In genomic region chr2:1833726-1834125, GRCh38 we compare ENCODE assay signal across 18 cellular contexts.
DNase-seq lines count a peak whose midpoint lies in the region; FAIRE-seq and TF ChIP-seq lines count a peak whose summit lies in the region.
"Had no signal": no experiment of that assay in that cellular context is flagged by ENCODE, and none has a peak within 500 bp of the region (broad histone marks: within the 10 kb centered on the region; RNA-seq: fewer than 3 reads in every experiment).

No MANE protein-coding gene starts in this region.

- H2BK5ac ChIP-seq in H1 (ENCODE audit: low read depth, low read length) (no peak overlapping the region), mesendoderm (ENCODE audit: low read length) (no peak overlapping the region)

- H2AK5ac ChIP-seq in H1 (ENCODE audit: low read depth, low read length) = no peak overlapping the region
- no peak overlapping the region for H2AK5ac ChIP-seq in mesendoderm (ENCODE audit: low read length)

- H3K18ac ChIP-seq in H1 (ENCODE audit: extremely low read depth, low read length) = no peak overlapping the region
- H3K18ac ChIP-seq in mesendoderm (ENCODE audit: low read length) = no peak overlapping the region

- H2BK12ac ChIP-seq in H1 (ENCODE audit: low read depth, low read length) = no peak overlapping the region

- CTCF ChIA-PET in H1 (lab: Charles Lee; ENCODE audit: partially characterized antibody) = interaction anchor here (1.6 to 4.3 kb wide), 2 partner anchors 9 to 12 kb away, joined by 5 to 18 read pairs; no protein-coding TSS in a partner anchor

- TF ChIP-seq CTCF in right atrium auricular region (IDR thresholded peaks at IDR 0.05) (no peak), H1 (IDR thresholded peaks at IDR 0.05; ENCODE audit: control extremely low read depth in 1 of 3, insufficient read depth in 1 of 3, low read depth in 1 of 3, low read length in 3 of 3) (no peak), smooth muscle cell (IDR thresholded peaks at IDR 0.05; ENCODE audit: borderline replicate concordance, insufficient read depth, poor library complexity, severe bottlenecking) (no peak)

- H3K79me2 ChIP-seq in H1 (ENCODE audit: control insufficient read depth in 1 of 2, insufficient read depth in 2 of 2, low read length in 2 of 2) (no peaks in the 10 kb centered on the region), smooth muscle cell (ENCODE audit: low read depth) (no peaks in the 10 kb centered on the region), mesendoderm (ENCODE audit: control insufficient read depth, insufficient read depth, low read length) (no peaks in the 10 kb centered on the region)

- no peak overlapping the region for H4K5ac ChIP-seq in H1 (ENCODE audit: insufficient read length, low read depth, low read length)
- no peak overlapping the region for H4K5ac ChIP-seq in mesendoderm (ENCODE audit: low read length)

- H4K91ac ChIP-seq in H1 (replicated peaks; ENCODE audit: insufficient read length, low read length) = no peak overlapping the region

- no peak overlapping the region for H3K9ac ChIP-seq in H1 (replicated peaks in 1 of 4; ENCODE audit: extremely low read depth in 1 of 4, low read depth in 3 of 4, low read length in 3 of 4)
- no peak overlapping the region for H3K9ac ChIP-seq in smooth muscle cell (ENCODE audit: low read depth)
- no peak overlapping the region for H3K9ac ChIP-seq in mesendoderm (ENCODE audit: low read length)

- H3K27me3 ChIP-seq in right atrium auricular region = no peaks in the 10 kb centered on the region
- peaks cover 0 to 3% (median 0%) of the 10 kb centered on the region in 4 experiments; a peak in 2 of 7 replicates for H3K27me3 ChIP-seq in H1 (replicated peaks in 1 of 4; ENCODE audit: control insufficient read depth in 3 of 4, extremely low read depth in 1 of 4, insufficient read depth in 3 of 4, low read length in 3 of 4)
- H3K27me3 ChIP-seq in smooth muscle cell (ENCODE audit: low read depth) = no peaks in the 10 kb centered on the region
- no peaks in the 10 kb centered on the region for H3K27me3 ChIP-seq in mesendoderm (ENCODE audit: insufficient read depth, low read length, poor library complexity)

- no peak overlapping the region for H3K14ac ChIP-seq in H1 (ENCODE audit: insufficient read length)

- H2BK120ac ChIP-seq in H1 (replicated peaks; ENCODE audit: low read depth, low read length) (no peak overlapping the region), mesendoderm (ENCODE audit: low read depth, low read length) (no peak overlapping the region)

- H3K9me3 ChIP-seq in right atrium auricular region (no peaks in the 10 kb centered on the region), H1 (ENCODE audit: insufficient read depth in 2 of 2, low read depth in 1 of 2, low read length in 1 of 2) (no peaks in the 10 kb centered on the region), smooth muscle cell (replicated peaks; ENCODE audit: low read depth) (no peaks in the 10 kb centered on the region)
- H3K9me3 ChIP-seq: A549, Caco-2, HAP-1 had no signal

- H3K36me3 ChIP-seq in right atrium auricular region (no peaks in the 10 kb centered on the region), H1 (ENCODE audit: control insufficient read depth in 2 of 4, insufficient read depth in 4 of 4, low read length in 3 of 4) (no peaks in the 10 kb centered on the region), smooth muscle cell (ENCODE audit: low read depth) (no peaks in the 10 kb centered on the region), mesendoderm (ENCODE audit: control insufficient read depth, insufficient read depth, low read length) (no peaks in the 10 kb centered on the region)
- H3K36me3 ChIP-seq: HAP-1 had no signal

- no peak overlapping the region for H3K4ac ChIP-seq in H1 (replicated peaks; ENCODE audit: insufficient read length, low read depth, low read length)
- no peak overlapping the region for H3K4ac ChIP-seq in mesendoderm (ENCODE audit: low read depth, low read length)

- H2AFZ ChIP-seq in H1 (ENCODE audit: low read length) (no peak overlapping the region), smooth muscle cell (ENCODE audit: low read depth) (no peak overlapping the region)

- no peak for TF ChIP-seq EP300 in H1 (IDR thresholded peaks at IDR 0.05; ENCODE audit: borderline replicate concordance in 1 of 2, low read depth in 2 of 2, low read length in 2 of 2)

- no peak for TF ChIP-seq POLR2A in H1 (IDR thresholded peaks at IDR 0.05; ENCODE audit: control extremely low read depth in 1 of 2, low read depth in 2 of 2, low read length in 2 of 2)

- no peaks in the 10 kb centered on the region for H4K20me1 ChIP-seq in H1 (replicated peaks in 1 of 2; ENCODE audit: control insufficient read depth in 1 of 2, insufficient read depth in 2 of 2, low read length in 2 of 2)
- no peaks in the 10 kb centered on the region for H4K20me1 ChIP-seq in smooth muscle cell (ENCODE audit: low read depth)

- intact Hi-C loops in cardiac septum (cut with DNase I) = no loop called here
- intact Hi-C loops in posterior vena cava (cut with DNase I) = no loop called here

- H4K8ac ChIP-seq in H1 (ENCODE audit: extremely low read depth, insufficient read depth, low read length) = peak overlapping the region; percentile 63; the same call in 1 of the 2 replicates
- H4K8ac ChIP-seq in mesendoderm (ENCODE audit: low read depth, low read length) = no peak overlapping the region

- H3K27ac ChIP-seq in right atrium auricular region (no peak overlapping the region), H1 (ENCODE audit: low read depth, low read length) (no peak overlapping the region), smooth muscle cell (ENCODE audit: low read depth) (no peak overlapping the region), mesendoderm (ENCODE audit: low read depth, low read length) (no peak overlapping the region)
- H3K27ac ChIP-seq: 22Rv1, A549 had no signal

- H3K79me1 ChIP-seq in H1 (ENCODE audit: low read depth, low read length) (no peaks in the 10 kb centered on the region), mesendoderm (ENCODE audit: low read length) (no peaks in the 10 kb centered on the region)

- no peak overlapping the region for H3K4me3 ChIP-seq in right atrium auricular region
- H3K4me3 ChIP-seq in H1 (ENCODE audit: extremely low read depth in 1 of 4, insufficient read depth in 2 of 4, low read depth in 3 of 4, low read length in 4 of 4) = no peak overlapping the region
- H3K4me3 ChIP-seq in smooth muscle cell = no peak overlapping the region
- H3K4me3 ChIP-seq in mesendoderm (ENCODE audit: low read length) = no peak overlapping the region
- H3K4me3 ChIP-seq: A549, HAP-1 had no signal

- no peaks in the 10 kb centered on the region for H3F3A ChIP-seq in smooth muscle cell (ENCODE audit: low read depth)

- DNase-seq in cardiac septum (ENCODE audit: low spot score) = peak; percentile 66
- DNase-seq in right atrium auricular region (ENCODE audit: low spot score) = no peak
- no peak for DNase-seq in H1 (ENCODE audit: low read depth in 1 of 2, low spot score in 2 of 2)
- peak; percentile 56 for DNase-seq in posterior vena cava (ENCODE audit: low spot score)
- DNase-seq in smooth muscle cell (lab: John Stamatoyannopoulos, UW; ENCODE audit: unreplicated experiment) = no peak
- no peak for DNase-seq in mesendoderm
- no peak for DNase-seq in foreskin melanocyte
- DNase-seq: AML-193; C1 segment of cervical spinal cord; CD4-positive, alpha-beta T cell had no signal

- WGBS in H1 (ENCODE audit: extremely low coverage in 1 of 2, insufficient coverage in 1 of 2, insufficient read length in 1 of 2, insufficient replicate concordance in 2 of 2, low coverage in 1 of 2, low lambda C conversion rate in 2 of 2, missing lambda C conversion rate in 1 of 2), 2 experiments = 91% methylated on average over 8 of the region's 8 CpGs; no CpG with 5 or more reads in 1 of the 2 experiments
- 96% methylated on average over 8 of the region's 8 CpGs for WGBS in smooth muscle cell (ENCODE audit: low lambda C conversion rate)
- WGBS in mesendoderm (ENCODE audit: extremely low coverage, insufficient coverage, low lambda C conversion rate) = no CpG with 5 or more reads among the region's 8 CpGs

- H3K4me2 ChIP-seq in H1 (ENCODE audit: insufficient read depth in 1 of 2, low read depth in 2 of 2, low read length in 2 of 2) (no peak overlapping the region), smooth muscle cell (no peak overlapping the region), mesendoderm (ENCODE audit: low read length) (no peak overlapping the region)
- H3K4me2 ChIP-seq: A549 had no signal

- POLR2A ChIA-PET in H1 (lab: Charles Lee; ENCODE audit: partially characterized antibody) = no interaction called here

- FAIRE-seq in H1 (lab: Jason Lieb, UNC) = no peak
- FAIRE-seq: A549, D721Med, G401.6, GM12891, GM19239 had no signal

- H2BK20ac ChIP-seq in H1 (ENCODE audit: low read length) = no peak overlapping the region

- no peak overlapping the region for H3K56ac ChIP-seq in H1 (replicated peaks; ENCODE audit: insufficient read length, low read depth, low read length)
- no peak overlapping the region for H3K56ac ChIP-seq in mesendoderm (ENCODE audit: low read length)

- no peaks in the 10 kb centered on the region for H3K23me2 ChIP-seq in H1 (ENCODE audit: low read depth, low read length)

- TF ChIP-seq RAD21 in H1 (IDR thresholded peaks at IDR 0.05 in 1 of 2, conservative IDR thresholded peaks at IDR 0.05 in 1 of 2; ENCODE audit: low read depth in 2 of 2, low read length in 2 of 2) = no peak

- no peak overlapping the region for H2BK15ac ChIP-seq in H1 (ENCODE audit: low read length)
- no peak overlapping the region for H2BK15ac ChIP-seq in mesendoderm (replicated peaks; ENCODE audit: low read depth)

- H3K4me1 ChIP-seq in right atrium auricular region (peaks cover 0 to 5% of the 10 kb centered on the region in 2 donors), H1 (replicated peaks in 1 of 4; ENCODE audit: control insufficient read depth in 3 of 4, insufficient read depth in 4 of 4, low read length in 3 of 4) (peaks cover 0 to 10% (median 2%) of the 10 kb centered on the region in 4 experiments; a peak in 4 of 7 replicates), smooth muscle cell (ENCODE audit: low read depth) (peaks cover 18% of the 10 kb centered on the region), mesendoderm (ENCODE audit: control insufficient read depth, low read depth, low read length) (no peaks in the 10 kb centered on the region)
- H3K4me1 ChIP-seq: A549, Caco-2, HAP-1 had no signal

- H3K23ac ChIP-seq in H1 (ENCODE audit: insufficient read length) (no peak overlapping the region), mesendoderm (ENCODE audit: low read length) (no peak overlapping the region)

TF ChIP-seq in H1, 55 proteins besides CTCF, POLR2A, EP300 and RAD21 (continues in another document):
- TF ChIP-seq CHD2 (IDR thresholded peaks at IDR 0.05; ENCODE audit: low read length) (no peak), NANOG (IDR thresholded peaks at IDR 0.05; ENCODE audit: insufficient read depth, low read depth, low read length, poor library complexity, severe bottlenecking) (no peak), JUN (IDR thresholded peaks at IDR 0.05; ENCODE audit: low read depth, low read length) (no peak), ATF3 (IDR thresholded peaks at IDR 0.05; ENCODE audit: insufficient read depth, low read depth, low read length) (no peak), RXRA (IDR thresholded peaks at IDR 0.05; ENCODE audit: insufficient read depth, low read depth, low read length) (no peak), SIX5 (IDR thresholded peaks at IDR 0.05; ENCODE audit: low read depth, low read length) (no peak)

Comparison
In these comparisons a context has a peak if more than half of its experiments do, and no peak if none do; other contexts are left out.
1. DNase-seq: peak in cardiac septum (single experiment) and posterior vena cava (single experiment); none in right atrium auricular region (single experiment), H1 (0 of 2), smooth muscle cell (single experiment), mesendoderm (single experiment) and foreskin melanocyte (single experiment).